10 cellular contexts compared by ENCODE assay signal in the genomic region with DNA sequence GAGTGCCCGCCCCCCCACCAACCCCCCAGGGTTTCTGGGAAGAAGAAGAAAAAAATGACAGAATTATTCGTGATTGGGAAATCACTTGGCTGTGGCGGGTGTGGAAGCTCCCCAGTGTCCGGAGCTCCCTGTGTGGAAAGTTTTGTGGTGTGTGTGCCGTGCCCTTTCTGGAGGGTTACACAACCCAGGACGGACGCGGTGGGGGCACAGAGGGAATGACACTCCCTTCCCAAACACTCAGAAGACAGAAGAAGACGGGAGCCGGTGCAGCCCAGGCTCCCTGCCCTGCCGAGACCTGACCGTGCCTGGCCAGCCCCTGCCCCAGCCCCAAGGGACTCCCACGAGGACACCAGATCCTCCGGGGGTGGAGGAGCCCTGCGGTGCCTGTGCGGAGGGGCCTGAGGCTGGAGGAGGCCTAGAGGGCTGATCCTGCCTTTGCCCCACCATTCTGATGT. TPM values are rescaled to one million over a fixed set of nuclear protein-coding genes. Genes with fewer than 3 reads are reported as not detected.
DNase-seq lines count a peak whose midpoint lies in the region; ATAC-seq and TF ChIP-seq lines count a peak whose summit lies in the region.
"Had no signal": no experiment of that assay in that cellular context is flagged by ENCODE, and none has a peak within 500 bp of the region (broad histone marks: within the 10 kb centered on the region; RNA-seq: fewer than 3 reads in every experiment).

No MANE protein-coding gene starts in this region.

- 21% methylated on average over 10 of the region's 16 CpGs for WGBS in right lobe of liver (ENCODE audit: insufficient coverage, low coverage, low lambda C conversion rate, missing lambda C conversion rate)
- 6 to 45% methylated on average over 2 to 16 of the region's 16 CpGs for WGBS in transverse colon (ENCODE audit: low coverage in 1 of 2), 2 donors

- H3K4me3 ChIP-seq in colonic mucosa, result no peak overlapping the region
- H3K4me3 ChIP-seq in right lobe of liver, result no peak overlapping the region
- H3K4me3 ChIP-seq in transverse colon, result no peak overlapping the region
- H3K4me3 ChIP-seq in effector memory CD4-positive, alpha-beta T cell (ENCODE audit: insufficient read depth, low read depth, low read length, poor library complexity, severe bottlenecking), result no peak overlapping the region

- H3K27ac ChIP-seq in colonic mucosa (no peak overlapping the region), right lobe of liver (no peak overlapping the region), transverse colon (peak overlapping the region; percentile 40 to 69 (median 58))
- H3K27ac ChIP-seq in effector memory CD4-positive, alpha-beta T cell (ENCODE audit: insufficient read depth, low read length, poor library complexity, severe bottlenecking), result no peak overlapping the region
- H3K27ac ChIP-seq: VCaP had no signal

- intact Hi-C loops in colonic mucosa (cut with DNase I) (no loop called here), right lobe of liver (cut with DNase I) (no loop called here), transverse colon (cut with DNase I; ENCODE audit: low total_unique reads) (no loop called here)

- H3K9ac ChIP-seq in colonic mucosa (ENCODE audit: low read depth in 2 of 2, low read length in 2 of 2), result no peak overlapping the region

- H3K4me1 ChIP-seq in colonic mucosa, result no peaks in the 10 kb centered on the region
- no peaks in the 10 kb centered on the region for H3K4me1 ChIP-seq in right lobe of liver
- H3K4me1 ChIP-seq in transverse colon, result peaks cover 4 to 8% (median 6%) of the 10 kb centered on the region in 4 donors
- H3K4me1 ChIP-seq in effector memory CD4-positive, alpha-beta T cell (ENCODE audit: control insufficient read depth, insufficient read depth, low read length, poor library complexity, severe bottlenecking), result no peaks in the 10 kb centered on the region

- TF ChIP-seq CTCF in colonic mucosa (IDR thresholded peaks at IDR 0.05) (no peak), right lobe of liver (IDR thresholded peaks at IDR 0.05) (no peak), transverse colon (IDR thresholded peaks at IDR 0.05) (no peak)

- peak; percentile 33 to 80 (median 68) for ATAC-seq in right lobe of liver
- ATAC-seq in GM19324 (IDR thresholded peaks at IDR 0.05; ENCODE audit: low FRiP score, unreplicated experiment), result no peak
- no peak for ATAC-seq in GM18870 (IDR thresholded peaks at IDR 0.05; ENCODE audit: unreplicated experiment)

- H3K36me3 ChIP-seq in colonic mucosa (no peaks in the 10 kb centered on the region), right lobe of liver (no peaks in the 10 kb centered on the region), transverse colon (no peaks in the 10 kb centered on the region)
- no peaks in the 10 kb centered on the region for H3K36me3 ChIP-seq in effector memory CD4-positive, alpha-beta T cell (ENCODE audit: control insufficient read depth, insufficient read depth, low read length)

- TF ChIP-seq POLR2A in right lobe of liver (IDR thresholded peaks at IDR 0.05), result peak; percentile 28
- no peak for TF ChIP-seq POLR2A in transverse colon (IDR thresholded peaks at IDR 0.05)

- in situ Hi-C loops in transverse colon (cut with MboI; ENCODE audit: low pct_ligation_motif_present in 1 of 4, low pct_unique_long_range_greater_than_20kb in 1 of 4, low sequenced_read_pairs in 3 of 4) (no loop called here), ACHN (cut with HindIII; ENCODE audit: low pct_ligation_motif_present, low pct_unique_long_range_greater_than_20kb, low sequenced_read_pairs) (no loop called here)

- peak; percentile 48 for DNase-seq in M059J (ENCODE audit: low read depth)
- DNase-seq in colonic mucosa, result peak; percentile 54
- peak in 2 of 3 donors; percentile 37 to 49 for DNase-seq in right lobe of liver
- peak; percentile 61 for DNase-seq in transverse colon
- no peak for DNase-seq in effector memory CD4-positive, alpha-beta T cell
- DNase-seq in ACHN, result no peak
- DNase-seq: NCI-H526 had no signal

- TF ChIP-seq EP300 in transverse colon (IDR thresholded peaks at IDR 0.05; ENCODE audit: low read depth), result no peak

- no peaks in the 10 kb centered on the region for H3K9me3 ChIP-seq in colonic mucosa
- no peaks in the 10 kb centered on the region for H3K9me3 ChIP-seq in right lobe of liver
- H3K9me3 ChIP-seq in transverse colon, result peaks cover 0 to 7% of the 10 kb centered on the region in 2 donors
- no peaks in the 10 kb centered on the region for H3K9me3 ChIP-seq in effector memory CD4-positive, alpha-beta T cell (ENCODE audit: control insufficient read depth, low read length)

- H3K27me3 ChIP-seq in colonic mucosa, result no peaks in the 10 kb centered on the region
- H3K27me3 ChIP-seq in right lobe of liver, result no peaks in the 10 kb centered on the region
- H3K27me3 ChIP-seq in transverse colon, result no peaks in the 10 kb centered on the region
- no peaks in the 10 kb centered on the region for H3K27me3 ChIP-seq in effector memory CD4-positive, alpha-beta T cell (replicated peaks; ENCODE audit: control insufficient read depth, insufficient read depth, low read length, poor library complexity, severe bottlenecking)

RNA-seq across cellular contexts. Expression of gene ADARB1, which starts 33.0 kb away (rescaled TPM):
- total RNA-seq in M059J (2014; rRNA removed; shearing (Covaris generic)), result 5.0 and 5.9 TPM in 2 replicates
- total RNA-seq in colonic mucosa, result 1 to 10 TPM; 8.7 to 9.3 TPM
- 1 to 10 TPM; 4.7 to 9.9 (median 8.6) TPM for total RNA-seq in right lobe of liver
- total RNA-seq in transverse colon, result 10 to 100 TPM in 3 of 4 donors, 1 to 10 TPM in 1; 6.8 to 32.2 (median 17.3) TPM

Comparison
In these comparisons a context has a peak if more than half of its experiments do, and no peak if none do; other contexts are left out.
1. DNase-seq: peak in M059J (single experiment), colonic mucosa (single experiment), right lobe of liver (2 of 3) and transverse colon (single experiment); none in effector memory CD4-positive, alpha-beta T cell (0 of 3) and ACHN (single experiment).
2. H3K27ac ChIP-seq: peak in transverse colon (4 of 4); none in colonic mucosa (single experiment), right lobe of liver (0 of 3) and effector memory CD4-positive, alpha-beta T cell (single experiment).
3. ATAC-seq: peak in right lobe of liver (4 of 4); none in GM19324 (single experiment) and GM18870 (single experiment).